16 cellular contexts compared by ENCODE assay signal in genomic region chr16:75653926-75654325, GRCh38. TPM values are rescaled to one million over a fixed set of nuclear protein-coding genes. Genes with fewer than 3 reads are reported as not detected.
DNase-seq lines count a peak whose midpoint lies in the region; ATAC-seq and TF ChIP-seq lines count a peak whose summit lies in the region.
"Had no signal": no experiment of that assay in that cellular context is flagged by ENCODE, and none has a peak within 500 bp of the region (broad histone marks: within the 10 kb centered on the region; RNA-seq: fewer than 3 reads in every experiment).

No MANE protein-coding gene starts in this region.

- no peaks in the 10 kb centered on the region for H3K27me3 Mint-ChIP-seq in T-helper 2 cell treated with Interferon-gamma antibody and Interleukin-4, amounts not matched to agents 5 μg/mL and 100 μg/mL, for 36 hours (ENCODE audit: low read depth)
- H3K27me3 Mint-ChIP-seq in effector memory CD8-positive, alpha-beta T cell, result no peaks in the 10 kb centered on the region

- peak overlapping the region; percentile 43 for H3K27ac Mint-ChIP-seq in T-helper 2 cell treated with Interferon-gamma antibody and Interleukin-4, amounts not matched to agents 5 μg/mL and 100 μg/mL, for 36 hours
- peak overlapping the region; percentile 71 to 98 for H3K27ac Mint-ChIP-seq in effector memory CD8-positive, alpha-beta T cell

- H2AFZ ChIP-seq in OCI-LY7 (ENCODE audit: low read length), result no peak overlapping the region

- peaks cover 55% of the 10 kb centered on the region for H3K79me2 ChIP-seq in OCI-LY7 (ENCODE audit: insufficient read depth, low read depth, low read length)

- H3K9me3 ChIP-seq in OCI-LY7 (ENCODE audit: low read length) (no peaks in the 10 kb centered on the region), psoas muscle (no peaks in the 10 kb centered on the region)
- H3K9me3 ChIP-seq: heart left ventricle had no signal

- H3K36me3 Mint-ChIP-seq in T-helper 2 cell treated with Interferon-gamma antibody and Interleukin-4, amounts not matched to agents 5 μg/mL and 100 μg/mL, for 36 hours (ENCODE audit: low read depth), result peaks cover 61% of the 10 kb centered on the region
- peaks cover 72% of the 10 kb centered on the region for H3K36me3 Mint-ChIP-seq in effector memory CD8-positive, alpha-beta T cell (ENCODE audit: insufficient read depth)

- TF ChIP-seq CTCF in OCI-LY7 (conservative IDR thresholded peaks at IDR 0.05; ENCODE audit: low read length) (no peak), psoas muscle (IDR thresholded peaks at IDR 0.05) (no peak)

- peaks cover 75% of the 10 kb centered on the region for H3K36me3 ChIP-seq in OCI-LY7 (ENCODE audit: insufficient read depth, low read length)
- H3K36me3 ChIP-seq in psoas muscle (ENCODE audit: insufficient read depth in 1 of 2, low read depth in 1 of 2), result peaks cover 10 to 50% of the 10 kb centered on the region in 2 donors

- DNase-seq in T-helper 2 cell treated with Interferon-gamma antibody and Interleukin-4, amounts not matched to agents 5 μg/mL and 100 μg/mL, for 36 hours (ENCODE audit: low spot score), result no peak
- DNase-seq in T-helper 2 cell, result no peak
- DNase-seq in OCI-LY7 (ENCODE audit: low spot score), result peak; percentile 16
- no peak for DNase-seq in effector memory CD8-positive, alpha-beta T cell
- no peak for DNase-seq in psoas muscle
- DNase-seq in OCI-M1 (lab: John Stamatoyannopoulos, UW), result no peak
- no peak for DNase-seq in DMS114 treated with DMSO at 0.1 percent for 48 hours (lab: John Stamatoyannopoulos, UW; ENCODE audit: unreplicated experiment)
- DNase-seq: activated effector memory CD4-positive, alpha-beta T cell treated with Interleukin-2 at 50 U/mL for 16 hours; DMS79; heart left ventricle had no signal

- H3K4me1 ChIP-seq in OCI-LY7 (ENCODE audit: insufficient read depth, low read length, poor library complexity, severe bottlenecking) (peaks cover 44% of the 10 kb centered on the region), psoas muscle (peaks cover 44% of the 10 kb centered on the region)

- H3K4me3 ChIP-seq in OCI-LY7 (ENCODE audit: low read depth, low read length, poor library complexity, severe bottlenecking), result peak overlapping the region; percentile 16
- no peak overlapping the region for H3K4me3 ChIP-seq in psoas muscle
- H3K4me3 ChIP-seq: heart left ventricle had no signal

- H3K27ac ChIP-seq in OCI-LY7 (ENCODE audit: low read depth, low read length, poor library complexity, severe bottlenecking), result peak overlapping the region; percentile 11
- peak overlapping the region; percentile 6 for H3K27ac ChIP-seq in psoas muscle
- H3K27ac ChIP-seq: 22Rv1 had no signal

- no peaks in the 10 kb centered on the region for H3K27me3 ChIP-seq in psoas muscle (ENCODE audit: insufficient read depth in 3 of 3, low read length in 2 of 3)
- H3K27me3 ChIP-seq: heart left ventricle had no signal

- POLR2A ChIA-PET in OCI-LY7 (lab: Charles Lee), result interaction anchor here (0.6 to 0.7 kb wide), 5 partner anchors 21 to 1356 kb away, joined by 3 to 6 read pairs (median 4); no protein-coding TSS in a partner anchor

- H3K9me2 ChIP-seq in OCI-LY7 (ENCODE audit: insufficient read depth, low read length), result no peaks in the 10 kb centered on the region

- CTCF ChIA-PET in OCI-LY7 (lab: Charles Lee; ENCODE audit: unreplicated experiment), result no interaction called here

- H3K9me3 Mint-ChIP-seq in T-helper 2 cell treated with Interferon-gamma antibody and Interleukin-4, amounts not matched to agents 5 μg/mL and 100 μg/mL, for 36 hours, result no peaks in the 10 kb centered on the region
- no peaks in the 10 kb centered on the region for H3K9me3 Mint-ChIP-seq in effector memory CD8-positive, alpha-beta T cell

- WGBS in psoas muscle, 3 donors, result 37 to 58% (median 51%) methylated on average over 1 of the region's 1 CpG

- peak overlapping the region; percentile 87 for H3K4me2 ChIP-seq in OCI-LY7 (ENCODE audit: low read length)

- H3K4me1 Mint-ChIP-seq in T-helper 2 cell treated with Interferon-gamma antibody and Interleukin-4, amounts not matched to agents 5 μg/mL and 100 μg/mL, for 36 hours (ENCODE audit: low read depth), result peaks cover 32% of the 10 kb centered on the region
- H3K4me1 Mint-ChIP-seq in effector memory CD8-positive, alpha-beta T cell (ENCODE audit: low read depth in 2 of 2), result peaks cover 45 to 64% of the 10 kb centered on the region in 2 donors

- intact Hi-C loops in OCI-LY7 (cut with micrococcal nuclease; ENCODE audit: unreplicated experiment) (no loop called here), psoas muscle (cut with DNase I) (no loop called here)

- peaks cover 35% of the 10 kb centered on the region for H4K20me1 ChIP-seq in OCI-LY7 (ENCODE audit: insufficient read depth, low read length)

- no TSS peak for BruUV-seq in OCI-LY7 (replicated peaks; lab: Mats Ljungman, UMichigan)

- H3K4me3 Mint-ChIP-seq in T-helper 2 cell treated with Interferon-gamma antibody and Interleukin-4, amounts not matched to agents 5 μg/mL and 100 μg/mL, for 36 hours, result no peak overlapping the region
- peak overlapping the region; percentile 35 to 95 for H3K4me3 Mint-ChIP-seq in effector memory CD8-positive, alpha-beta T cell

- no peak for ATAC-seq in effector memory CD8-positive, alpha-beta T cell (replicated peaks)
- ATAC-seq in psoas muscle, result no peak
- no peak for ATAC-seq in HG03039 (IDR thresholded peaks at IDR 0.05; ENCODE audit: unreplicated experiment)
- ATAC-seq: heart left ventricle, Panc1 had no signal

RNA-seq across cellular contexts. Expression of gene TERF2IP, which starts 6.4 kb away (rescaled TPM):
- total RNA-seq in OCI-LY7 (2014; rRNA removed; shearing (Covaris generic)), result 41.6 and 42.3 TPM in 2 replicates
- 64.3 and 69.3 TPM in 2 replicates for total RNA-seq in OCI-LY7 (2022)
- total RNA-seq in psoas muscle, result 10 to 100 TPM; 48.0 to 59.0 (median 56.6) TPM
- polyA plus RNA-seq in psoas muscle, result 10 to 100 TPM; 29.8 to 56.5 (median 45.8) TPM

RNA-seq across cellular contexts. Expression of gene KARS1, which starts 6.5 kb away (rescaled TPM):
- 126 and 143 TPM in 2 replicates for total RNA-seq in OCI-LY7 (2014; rRNA removed; shearing (Covaris generic))
- 167 and 172 TPM in 2 replicates for total RNA-seq in OCI-LY7 (2022)
- 100 to 1,000 TPM; 162 to 185 (median 178) TPM for total RNA-seq in psoas muscle
- polyA plus RNA-seq in psoas muscle, result 100 to 1,000 TPM; 172 to 232 (median 208) TPM

RNA-seq across cellular contexts. Expression of gene CPHXL2, which starts 22.9 kb away (rescaled TPM):
- not detected in 2 replicates for total RNA-seq in OCI-LY7 (2014; rRNA removed; shearing (Covaris generic))
- not detected in 2 replicates for total RNA-seq in OCI-LY7 (2022)
- total RNA-seq in psoas muscle, result not detected
- polyA plus RNA-seq in psoas muscle, result not detected
- total RNA-seq: dermis microvascular lymphatic vessel endothelial cell, heart left ventricle, lower leg skin, posterior vena cava had no signal
- polyA plus RNA-seq: heart left ventricle had no signal

RNA-seq across cellular contexts. Expression of gene ADAT1, which starts 30.8 kb away (rescaled TPM):
- total RNA-seq in OCI-LY7 (2014; rRNA removed; shearing (Covaris generic)), result 46.8 and 53.4 TPM in 2 replicates
- 85.7 and 91.7 TPM in 2 replicates for total RNA-seq in OCI-LY7 (2022)
- 10 to 100 TPM; 15.6 to 25.3 (median 20.3) TPM for total RNA-seq in psoas muscle
- 10 to 100 TPM in 2 of 3 donors, 1 to 10 TPM in 1; 6.9 to 26.1 (median 14.7) TPM for polyA plus RNA-seq in psoas muscle

RNA-seq across cellular contexts. Expression of gene DUXB, which starts 47.3 kb away (rescaled TPM):
- not detected in 2 replicates for total RNA-seq in OCI-LY7 (2014; rRNA removed; shearing (Covaris generic))
- not detected in 2 replicates for total RNA-seq in OCI-LY7 (2022)
- total RNA-seq in psoas muscle, result not detected
- not detected for polyA plus RNA-seq in psoas muscle
- total RNA-seq: dermis microvascular lymphatic vessel endothelial cell, heart left ventricle, lower leg skin, posterior vena cava had no signal
- polyA plus RNA-seq: heart left ventricle had no signal
